14 cellular contexts compared by ENCODE assay signal in the genomic region with DNA sequence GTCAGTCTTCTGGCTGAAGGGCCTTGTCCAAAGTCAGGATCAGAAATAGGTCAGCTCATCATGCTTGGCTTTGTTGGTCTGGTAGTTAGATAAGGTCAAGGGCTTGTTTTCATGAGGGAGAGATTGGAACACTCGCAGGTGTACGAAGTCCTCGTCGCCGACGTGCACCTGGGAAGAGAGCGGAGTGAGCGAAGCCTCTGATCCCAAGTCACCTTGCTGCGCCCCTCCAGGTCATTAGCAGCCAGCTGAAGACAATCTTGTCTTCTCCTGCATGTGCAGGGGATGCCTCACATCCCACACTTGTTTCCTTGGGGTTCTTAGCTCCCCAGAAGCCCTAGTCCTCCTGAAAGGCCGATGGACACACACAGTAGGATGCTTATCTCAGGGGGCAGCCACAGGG. TPM values are rescaled to one million over a fixed set of nuclear protein-coding genes. Genes with fewer than 3 reads are reported as not detected.
A peak's percentile ranks its signal among the peaks of the same experiment; 100 is the strongest.
DNase-seq lines count a peak whose midpoint lies in the region; ATAC-seq, FAIRE-seq and TF ChIP-seq lines count a peak whose summit lies in the region.
"Had no signal": no experiment of that assay in that cellular context is flagged by ENCODE, and none has a peak within 500 bp of the region (broad histone marks: within the 10 kb centered on the region; RNA-seq: fewer than 3 reads in every experiment).

No MANE protein-coding gene starts in this region.

- peaks cover 28% of the 10 kb centered on the region for H3K79me2 ChIP-seq in hepatocyte

- peaks cover 15% of the 10 kb centered on the region for H4K20me1 ChIP-seq in hepatocyte (ENCODE audit: insufficient read depth, poor library complexity, severe bottlenecking)

- no peak overlapping the region for H3K27ac Mint-ChIP-seq in activated naive CD8-positive, alpha-beta T cell treated with anti-CD3 and anti-CD28 coated beads, Interleukin-2, amount 10 ng/mL, durations not matched to agents 7 days and 5 days
- no peak overlapping the region for H3K27ac Mint-ChIP-seq in activated naive CD8-positive, alpha-beta T cell treated with anti-CD3 and anti-CD28 coated beads for 36 hours
- H3K27ac Mint-ChIP-seq in T-helper 17 cell (no peak overlapping the region), type B pancreatic cell (no peak overlapping the region)
- H3K27ac Mint-ChIP-seq: stimulated activated naive B cell treated with anti-CD40 and anti-IgM and Interleukin-4, amounts not matched to agents 10 μg/mL and 1 μg/mL and 100 μg/mL, for 72 hours had no signal

- no peaks in the 10 kb centered on the region for H3K27me3 ChIP-seq in hepatocyte
- H3K27me3 ChIP-seq: left lung had no signal

- DNase-seq in activated naive CD8-positive, alpha-beta T cell treated with anti-CD3 and anti-CD28 coated beads, Interleukin-2, amount 10 ng/mL, durations not matched to agents 7 days and 5 days: no peak
- no peak for DNase-seq in activated naive CD8-positive, alpha-beta T cell treated with anti-CD3 and anti-CD28 coated beads for 36 hours
- DNase-seq in T-helper 17 cell: no peak
- no peak for DNase-seq in hepatocyte (ENCODE audit: low spot score)
- DNase-seq in type B pancreatic cell (ENCODE audit: extremely low spot score, unreplicated experiment): no peak
- DNase-seq in NCI-H1436 (lab: John Stamatoyannopoulos, UW): no peak
- no peak for DNase-seq in HTR-8/SVneo (ENCODE audit: insufficient read length, low spot score)
- no peak for DNase-seq in retina
- DNase-seq: AML-193; effector CD4-positive, alpha-beta T cell; hippocampal formation; left lung; stimulated activated naive B cell treated with anti-CD40 and anti-IgM and Interleukin-4, amounts not matched to agents 10 μg/mL and 1 μg/mL and 100 μg/mL, for 72 hours had no signal

- H3K36me3 ChIP-seq in hepatocyte (replicated peaks; ENCODE audit: insufficient read depth, low read depth): no peaks in the 10 kb centered on the region

- H3K9me3 ChIP-seq in T-helper 17 cell (ENCODE audit: control insufficient read depth, low read length, poor library complexity, severe bottlenecking) (no peaks in the 10 kb centered on the region), hepatocyte (ENCODE audit: low read depth) (no peaks in the 10 kb centered on the region)
- H3K9me3 ChIP-seq: left lung had no signal

- H2AFZ ChIP-seq in hepatocyte: no peak overlapping the region

- WGBS in hepatocyte (ENCODE audit: low lambda C conversion rate, missing lambda C conversion rate): 92% methylated on average over 10 of the region's 10 CpGs

- POLR2A ChIA-PET in activated naive CD8-positive, alpha-beta T cell treated with anti-CD3 and anti-CD28 coated beads, Interleukin-2, amount 10 ng/mL, durations not matched to agents 7 days and 5 days (lab: Charles Lee): interaction anchor here (0.6 kb wide), 2 partner anchors 15 to 16 kb away, joined by 3 read pairs; a partner anchor contains a TSS

- FAIRE-seq in HTR-8/SVneo (lab: Jason Lieb, UNC): no peak
- FAIRE-seq: H54 had no signal

- H3K36me3 Mint-ChIP-seq in activated naive CD8-positive, alpha-beta T cell treated with anti-CD3 and anti-CD28 coated beads, Interleukin-2, amount 10 ng/mL, durations not matched to agents 7 days and 5 days: peaks cover 23% of the 10 kb centered on the region
- H3K36me3 Mint-ChIP-seq in activated naive CD8-positive, alpha-beta T cell treated with anti-CD3 and anti-CD28 coated beads for 36 hours: peaks cover 18% of the 10 kb centered on the region
- H3K36me3 Mint-ChIP-seq in T-helper 17 cell (ENCODE audit: low read depth): peaks cover 2% of the 10 kb centered on the region
- H3K36me3 Mint-ChIP-seq in type B pancreatic cell: peaks cover 15% of the 10 kb centered on the region

- H3K4me1 ChIP-seq in hepatocyte (ENCODE audit: insufficient read depth): peaks cover 8% of the 10 kb centered on the region

- no peaks in the 10 kb centered on the region for H3K27me3 Mint-ChIP-seq in activated naive CD8-positive, alpha-beta T cell treated with anti-CD3 and anti-CD28 coated beads, Interleukin-2, amount 10 ng/mL, durations not matched to agents 7 days and 5 days
- no peaks in the 10 kb centered on the region for H3K27me3 Mint-ChIP-seq in activated naive CD8-positive, alpha-beta T cell treated with anti-CD3 and anti-CD28 coated beads for 36 hours
- H3K27me3 Mint-ChIP-seq in T-helper 17 cell (no peaks in the 10 kb centered on the region), type B pancreatic cell (no peaks in the 10 kb centered on the region)

- TF ChIP-seq CTCF in hepatocyte (IDR thresholded peaks at IDR 0.05; ENCODE audit: poor library complexity): no peak
- TF ChIP-seq CTCF in type B pancreatic cell (conservative IDR thresholded peaks at IDR 0.05): no peak

- H3K4me2 ChIP-seq in hepatocyte: peak overlapping the region; percentile 100

- H3K4me3 Mint-ChIP-seq in activated naive CD8-positive, alpha-beta T cell treated with anti-CD3 and anti-CD28 coated beads, Interleukin-2, amount 10 ng/mL, durations not matched to agents 7 days and 5 days: peak overlapping the region; percentile 13
- H3K4me3 Mint-ChIP-seq in activated naive CD8-positive, alpha-beta T cell treated with anti-CD3 and anti-CD28 coated beads for 36 hours: no peak overlapping the region
- H3K4me3 Mint-ChIP-seq in T-helper 17 cell (peak overlapping the region; percentile 93), type B pancreatic cell (peak overlapping the region; percentile 93)

- no peak overlapping the region for H3K27ac ChIP-seq in hepatocyte
- H3K27ac ChIP-seq: left lung had no signal

- H3K4me1 Mint-ChIP-seq in activated naive CD8-positive, alpha-beta T cell treated with anti-CD3 and anti-CD28 coated beads, Interleukin-2, amount 10 ng/mL, durations not matched to agents 7 days and 5 days: peaks cover 32% of the 10 kb centered on the region
- peaks cover 30% of the 10 kb centered on the region for H3K4me1 Mint-ChIP-seq in activated naive CD8-positive, alpha-beta T cell treated with anti-CD3 and anti-CD28 coated beads for 36 hours
- H3K4me1 Mint-ChIP-seq in T-helper 17 cell: peaks cover 33% of the 10 kb centered on the region
- peaks cover 18% of the 10 kb centered on the region for H3K4me1 Mint-ChIP-seq in type B pancreatic cell (ENCODE audit: unreplicated experiment)

- H3K9me3 Mint-ChIP-seq in activated naive CD8-positive, alpha-beta T cell treated with anti-CD3 and anti-CD28 coated beads, Interleukin-2, amount 10 ng/mL, durations not matched to agents 7 days and 5 days: no peaks in the 10 kb centered on the region
- peaks cover 1% of the 10 kb centered on the region for H3K9me3 Mint-ChIP-seq in activated naive CD8-positive, alpha-beta T cell treated with anti-CD3 and anti-CD28 coated beads for 36 hours
- H3K9me3 Mint-ChIP-seq in type B pancreatic cell: no peaks in the 10 kb centered on the region

- no peak for ATAC-seq in activated naive CD8-positive, alpha-beta T cell treated with anti-CD3 and anti-CD28 coated beads, Interleukin-2, amount 10 ng/mL, durations not matched to agents 7 days and 5 days (ENCODE audit: low read depth)
- no peak for ATAC-seq in T-helper 17 cell
- ATAC-seq: left lung; stimulated activated naive B cell treated with anti-CD40 and anti-IgM and Interleukin-4, amounts not matched to agents 10 μg/mL and 1 μg/mL and 100 μg/mL, for 72 hours had no signal

- no peaks in the 10 kb centered on the region for H3K9me2 ChIP-seq in hepatocyte (replicated peaks; ENCODE audit: insufficient read depth)

- H3K4me3 ChIP-seq in hepatocyte: no peak overlapping the region

RNA-seq across cellular contexts. Expression of a gene that starts 1.9 kb away (rescaled TPM):
- 10 to 100 TPM; 59.5 to 60.2 TPM for total RNA-seq in activated naive CD8-positive, alpha-beta T cell treated with anti-CD3 and anti-CD28 coated beads, Interleukin-2, amount 10 ng/mL, durations not matched to agents 7 days and 5 days
- 10 to 100 TPM; 33.6 to 35.1 TPM for total RNA-seq in activated naive CD8-positive, alpha-beta T cell treated with anti-CD3 and anti-CD28 coated beads for 36 hours
- 10 to 100 TPM; 22.0 to 26.0 TPM for total RNA-seq in T-helper 17 cell
- 24.1 and 30.4 TPM in 2 replicates for total RNA-seq in hepatocyte
- polyA plus RNA-seq in hepatocyte: 116 and 120 TPM in 2 replicates
- 45.4 and 78.2 TPM in 2 replicates for total RNA-seq in type B pancreatic cell (ENCODE audit: low replicate concordance)

RNA-seq across cellular contexts. Expression of a gene that starts 15.2 kb away (rescaled TPM):
- total RNA-seq in activated naive CD8-positive, alpha-beta T cell treated with anti-CD3 and anti-CD28 coated beads, Interleukin-2, amount 10 ng/mL, durations not matched to agents 7 days and 5 days: 10 to 100 TPM; 28.1 to 28.6 TPM
- total RNA-seq in activated naive CD8-positive, alpha-beta T cell treated with anti-CD3 and anti-CD28 coated beads for 36 hours: 10 to 100 TPM; 89.4 to 90.7 TPM
- total RNA-seq in T-helper 17 cell (10 to 100 TPM; 20.5 to 23.2 TPM), hepatocyte (20.8 and 24.1 TPM in 2 replicates), type B pancreatic cell (ENCODE audit: low replicate concordance) (29.5 and 43.6 TPM in 2 replicates)
- 32.0 and 40.9 TPM in 2 replicates for polyA plus RNA-seq in hepatocyte

RNA-seq across cellular contexts. Expression of a gene that starts 55.2 kb away (rescaled TPM):
- 100 to 1,000 TPM in 1 of 2 experiments, 10 to 100 TPM in 1; 96.9 to 101 TPM for total RNA-seq in activated naive CD8-positive, alpha-beta T cell treated with anti-CD3 and anti-CD28 coated beads, Interleukin-2, amount 10 ng/mL, durations not matched to agents 7 days and 5 days
- total RNA-seq in activated naive CD8-positive, alpha-beta T cell treated with anti-CD3 and anti-CD28 coated beads for 36 hours: 100 to 1,000 TPM; 111 to 113 TPM
- total RNA-seq in T-helper 17 cell (100 to 1,000 TPM in 1 of 2 donors, 10 to 100 TPM in 1; 93.1 to 106 TPM), hepatocyte (80.3 and 103 TPM in 2 replicates), type B pancreatic cell (ENCODE audit: low replicate concordance) (94.4 and 160 TPM in 2 replicates)
- 185 and 192 TPM in 2 replicates for polyA plus RNA-seq in hepatocyte
